Comparison of ENCODE assay signal across 1 cellular context in the genomic region with DNA sequence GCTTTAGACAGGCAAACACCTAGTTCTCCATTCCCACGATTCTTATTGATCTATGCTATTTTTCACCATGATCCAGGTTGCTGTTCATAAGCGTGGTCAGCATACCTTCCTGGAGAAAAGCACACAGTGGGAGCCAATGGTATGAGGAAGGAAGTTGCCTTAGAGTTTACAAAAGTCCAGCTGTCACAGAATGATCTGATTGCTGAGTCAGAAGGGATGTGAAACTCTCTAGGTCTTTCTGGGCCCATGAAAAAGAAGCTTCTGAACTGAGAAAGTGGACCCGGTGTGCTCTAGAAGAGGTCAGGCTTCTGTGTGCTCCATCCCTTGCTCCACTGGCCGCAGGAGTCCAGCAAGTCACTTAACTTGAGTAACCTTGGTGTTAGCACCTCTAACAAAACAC.
A peak's percentile ranks its signal among the peaks of the same experiment; 100 is the strongest.
TF ChIP-seq lines count a peak whose summit lies in the region.

No MANE protein-coding gene starts in this region.

TF ChIP-seq in K562, 482 proteins besides CTCF, POLR2A, EP300 and RAD21 (continued from another document):
- TF ChIP-seq, protein P1, sequence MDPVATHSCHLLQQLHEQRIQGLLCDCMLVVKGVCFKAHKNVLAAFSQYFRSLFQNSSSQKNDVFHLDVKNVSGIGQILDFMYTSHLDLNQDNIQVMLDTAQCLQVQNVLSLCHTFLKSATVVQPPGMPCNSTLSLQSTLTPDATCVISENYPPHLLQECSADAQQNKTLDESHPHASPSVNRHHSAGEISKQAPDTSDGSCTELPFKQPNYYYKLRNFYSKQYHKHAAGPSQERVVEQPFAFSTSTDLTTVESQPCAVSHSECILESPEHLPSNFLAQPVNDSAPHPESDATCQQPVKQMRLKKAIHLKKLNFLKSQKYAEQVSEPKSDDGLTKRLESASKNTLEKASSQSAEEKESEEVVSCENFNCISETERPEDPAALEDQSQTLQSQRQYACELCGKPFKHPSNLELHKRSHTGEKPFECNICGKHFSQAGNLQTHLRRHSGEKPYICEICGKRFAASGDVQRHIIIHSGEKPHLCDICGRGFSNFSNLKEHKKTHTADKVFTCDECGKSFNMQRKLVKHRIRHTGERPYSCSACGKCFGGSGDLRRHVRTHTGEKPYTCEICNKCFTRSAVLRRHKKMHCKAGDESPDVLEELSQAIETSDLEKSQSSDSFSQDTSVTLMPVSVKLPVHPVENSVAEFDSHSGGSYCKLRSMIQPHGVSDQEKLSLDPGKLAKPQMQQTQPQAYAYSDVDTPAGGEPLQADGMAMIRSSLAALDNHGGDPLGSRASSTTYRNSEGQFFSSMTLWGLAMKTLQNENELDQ (CRISPR knock-in tag; IDR thresholded peaks at IDR 0.05; ENCODE audit: borderline replicate concordance): no peak
- TF ChIP-seq, protein P2, sequence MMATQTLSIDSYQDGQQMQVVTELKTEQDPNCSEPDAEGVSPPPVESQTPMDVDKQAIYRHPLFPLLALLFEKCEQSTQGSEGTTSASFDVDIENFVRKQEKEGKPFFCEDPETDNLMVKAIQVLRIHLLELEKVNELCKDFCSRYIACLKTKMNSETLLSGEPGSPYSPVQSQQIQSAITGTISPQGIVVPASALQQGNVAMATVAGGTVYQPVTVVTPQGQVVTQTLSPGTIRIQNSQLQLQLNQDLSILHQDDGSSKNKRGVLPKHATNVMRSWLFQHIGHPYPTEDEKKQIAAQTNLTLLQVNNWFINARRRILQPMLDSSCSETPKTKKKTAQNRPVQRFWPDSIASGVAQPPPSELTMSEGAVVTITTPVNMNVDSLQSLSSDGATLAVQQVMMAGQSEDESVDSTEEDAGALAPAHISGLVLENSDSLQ (IDR thresholded peaks at IDR 0.05): 0 out of 2 replicates have a peak, but pooled peaks have one; percentile 15
- TF ChIP-seq MAFF (IDR thresholded peaks at IDR 0.05; ENCODE audit: low read length) (peak; percentile 17; the same call in 1 of the 2 replicates), SPI1 (IDR thresholded peaks at IDR 0.05; ENCODE audit: borderline replicate concordance, low read depth, low read length) (0 out of 2 replicates have a peak, but pooled peaks have one; percentile 0), GTF2A2 (tag; IDR thresholded peaks at IDR 0.05) (no peak)
